ENCODE assay signal across 16 cellular contexts in the genomic region with DNA sequence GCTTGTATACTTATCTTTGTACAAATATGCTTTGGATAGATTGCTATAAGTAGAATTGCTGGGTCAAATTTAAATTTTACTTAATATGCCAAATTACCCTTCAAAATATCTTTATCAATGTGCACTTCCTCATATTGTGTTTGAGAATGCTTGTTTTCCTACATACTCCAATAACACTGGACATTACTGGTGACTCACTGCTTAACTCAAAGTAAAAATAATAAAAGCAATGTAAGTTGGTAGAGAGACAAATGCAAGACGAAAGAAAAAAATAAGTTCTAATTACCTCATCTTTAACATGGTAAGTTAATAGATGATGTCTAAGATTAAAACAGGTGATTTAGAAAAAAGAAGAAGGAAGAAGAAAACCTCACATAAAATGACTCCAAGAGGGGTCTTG.
"Had no signal": no experiment of that assay in that cellular context is flagged by ENCODE, and none has a peak within 500 bp of the region (broad histone marks: within the 10 kb centered on the region; RNA-seq: fewer than 3 reads in every experiment).

No MANE protein-coding gene starts in this region.

- H2AFZ ChIP-seq: parathyroid adenoma had no signal

- H3K4me1 ChIP-seq: lower lobe of right lung, parathyroid adenoma, thyroid gland had no signal

- H3K9me3 ChIP-seq: lower lobe of right lung, thyroid gland had no signal

- DNase-seq: activated CD4-positive, alpha-beta T cell treated with anti-CD3 and anti-CD28 coated beads for 4 hours; activated CD8-positive, alpha-beta memory T cell treated with anti-CD3 and anti-CD28 coated beads, Interleukin-2, amount 50 U/mL, for 48 hours; activated CD8-positive, alpha-beta T cell treated with anti-CD3 and anti-CD28 coated beads, Interleukin-2, amount 10 ng/mL, durations not matched to agents 7 days and 5 days; activated naive CD4-positive, alpha-beta T cell; cerebellar nuclear complex; dorsolateral prefrontal cortex; hippocampal formation; lower lobe of right lung; naive B cell; T1000; thyroid gland had no signal

- H3K27me3 ChIP-seq: dorsolateral prefrontal cortex, thyroid gland had no signal

- H3K27ac ChIP-seq: dorsolateral prefrontal cortex, lower lobe of right lung, parathyroid adenoma, thyroid gland had no signal

- H3K9ac ChIP-seq: parathyroid adenoma had no signal

- H3K4me2 ChIP-seq: smooth muscle cell had no signal

- FAIRE-seq: endometrium, urothelium cell line had no signal

- H3K4me3 ChIP-seq: dorsolateral prefrontal cortex, lower lobe of right lung, smooth muscle cell, thyroid gland had no signal

- H3K36me3 ChIP-seq: lower lobe of right lung, thyroid gland had no signal

- H3K79me2 ChIP-seq: parathyroid adenoma had no signal

- ATAC-seq: activated CD8-positive, alpha-beta T cell treated with anti-CD3 and anti-CD28 coated beads, Interleukin-2, amount 10 ng/mL, durations not matched to agents 7 days and 5 days; lower lobe of right lung; stimulated activated effector memory CD8-positive, alpha-beta T cell treated with anti-CD3 and anti-CD28 coated beads, Interleukin-12 subunit alpha, Interleukin-12 subunit beta, amount 100 ng/mL, for 72 hours had no signal
